ENCODE assay signal across 8 cellular contexts in the genomic region with DNA sequence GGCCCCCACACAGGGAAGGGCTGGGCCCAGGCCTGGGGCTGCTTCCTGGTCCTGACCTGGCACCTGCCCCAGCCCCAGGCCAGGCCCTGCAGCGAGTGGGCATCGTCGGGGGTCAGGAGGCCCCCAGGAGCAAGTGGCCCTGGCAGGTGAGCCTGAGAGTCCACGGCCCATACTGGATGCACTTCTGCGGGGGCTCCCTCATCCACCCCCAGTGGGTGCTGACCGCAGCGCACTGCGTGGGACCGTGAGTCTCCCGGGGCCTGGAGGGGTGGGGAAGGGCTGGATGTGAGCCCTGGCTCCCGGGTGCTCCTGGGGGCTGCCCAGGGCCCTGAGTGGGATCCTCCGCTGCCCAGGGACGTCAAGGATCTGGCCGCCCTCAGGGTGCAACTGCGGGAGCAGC. TPM values are rescaled to one million over a fixed set of nuclear protein-coding genes. Genes with fewer than 3 reads are reported as not detected.
"Had no signal": no experiment of that assay in that cellular context is flagged by ENCODE, and none has a peak within 500 bp of the region (broad histone marks: within the 10 kb centered on the region; RNA-seq: fewer than 3 reads in every experiment).

No MANE protein-coding gene starts in this region.

RNA-seq across cellular contexts. Expression of a gene that starts 0.6 kb away (rescaled TPM):
- total RNA-seq: LHCN-M2, MCF 10A, NCI-H460, OCI-LY7, PC-9, SJCRH30, SK-MEL-5 had no signal

RNA-seq across cellular contexts. Expression of a gene that starts 11.1 kb away (rescaled TPM):
- total RNA-seq: LHCN-M2, MCF 10A, NCI-H460, OCI-LY7, PC-9, RPMI7951, SJCRH30, SK-MEL-5 had no signal

RNA-seq across cellular contexts. Expression of a gene that starts 14.8 kb away (rescaled TPM):
- total RNA-seq: LHCN-M2, MCF 10A, NCI-H460, OCI-LY7, PC-9, RPMI7951, SJCRH30, SK-MEL-5 had no signal

RNA-seq across cellular contexts. Expression of a gene that starts 16.0 kb away (rescaled TPM):
- total RNA-seq: LHCN-M2, MCF 10A, NCI-H460, OCI-LY7, PC-9, SJCRH30, SK-MEL-5 had no signal
